ENCODE assay signal across 12 cellular contexts in the genomic region with DNA sequence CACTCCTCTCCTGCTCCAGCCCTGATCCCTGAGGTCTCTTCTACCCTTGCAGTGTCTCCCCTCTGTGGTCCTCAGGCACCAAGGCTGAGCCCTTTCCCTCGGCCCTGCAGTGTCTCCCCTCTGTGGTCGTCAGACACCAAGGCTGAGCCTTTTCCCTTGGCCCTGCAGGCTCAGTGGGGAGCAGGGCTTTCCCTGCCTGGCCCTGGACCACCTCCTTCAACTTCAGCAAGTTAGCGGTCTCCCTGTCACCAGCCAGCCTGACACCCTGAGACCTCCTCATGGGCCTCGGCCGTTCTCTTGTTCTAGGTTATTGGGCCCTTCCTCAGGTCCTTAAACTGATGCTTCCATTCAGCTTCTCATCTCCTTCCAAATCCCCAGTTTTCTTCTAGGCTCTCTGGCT. TPM values are rescaled to one million over a fixed set of nuclear protein-coding genes. Genes with fewer than 3 reads are reported as not detected.
DNase-seq lines count a peak whose midpoint lies in the region; ATAC-seq, FAIRE-seq and TF ChIP-seq lines count a peak whose summit lies in the region.
"Had no signal": no experiment of that assay in that cellular context is flagged by ENCODE, and none has a peak within 500 bp of the region (broad histone marks: within the 10 kb centered on the region; RNA-seq: fewer than 3 reads in every experiment).

No MANE protein-coding gene starts in this region.

- FAIRE-seq in frontal cortex (lab: Jason Lieb, UNC): no peak

- peak overlapping the region; percentile 6 for H3K27ac ChIP-seq in CD8-positive, alpha-beta memory T cell (ENCODE audit: low read depth, low read length)
- H3K27ac ChIP-seq in MM.1S (ENCODE audit: low read length) (peak overlapping the region; percentile 57; the same call in 1 of the 2 replicates), neutrophil (peak overlapping the region; percentile 92)
- H3K27ac ChIP-seq: epithelial cell of prostate had no signal

- peaks cover 0 to 36% (median 12%) of the 10 kb centered on the region in 3 donors for H3K36me3 Mint-ChIP-seq in CD8-positive, alpha-beta memory T cell
- H3K36me3 Mint-ChIP-seq in central memory CD8-positive, alpha-beta T cell (ENCODE audit: insufficient read depth): peaks cover 13% of the 10 kb centered on the region

- no peaks in the 10 kb centered on the region for H3K9me3 Mint-ChIP-seq in CD8-positive, alpha-beta memory T cell
- no peaks in the 10 kb centered on the region for H3K9me3 Mint-ChIP-seq in central memory CD8-positive, alpha-beta T cell

- no peak overlapping the region for H2AFZ ChIP-seq in MM.1S (ENCODE audit: low read length)

- H3K4me3 Mint-ChIP-seq in CD8-positive, alpha-beta memory T cell: peak overlapping the region; percentile 7 to 86 (median 41)
- peak overlapping the region; percentile 66 for H3K4me3 Mint-ChIP-seq in central memory CD8-positive, alpha-beta T cell

- peak overlapping the region; percentile 29; the same call in 1 of the 2 replicates for H3K9ac ChIP-seq in MM.1S (ENCODE audit: low read length)

- TF ChIP-seq CTCF in MM.1S (IDR thresholded peaks at IDR 0.05; ENCODE audit: low read length) (no peak), neutrophil (IDR thresholded peaks at IDR 0.05) (no peak)

- no peak for ATAC-seq in central memory CD8-positive, alpha-beta T cell (replicated peaks; ENCODE audit: extremely low read depth, poor library complexity, severe bottlenecking)
- ATAC-seq in GM21529 (IDR thresholded peaks at IDR 0.05; ENCODE audit: unreplicated experiment): no peak
- no peak for ATAC-seq in HG03469 (IDR thresholded peaks at IDR 0.05; ENCODE audit: unreplicated experiment)
- ATAC-seq: SK-N-SH treated with all-trans-retinoic acid at 6 μM for 48 hours had no signal

- H3K27me3 ChIP-seq in CD8-positive, alpha-beta memory T cell (ENCODE audit: insufficient read depth, low read length, poor library complexity, severe bottlenecking): no peaks in the 10 kb centered on the region
- H3K27me3 ChIP-seq in MM.1S (replicated peaks; ENCODE audit: insufficient read depth, low read length): no peaks in the 10 kb centered on the region
- H3K27me3 ChIP-seq in neutrophil: no peaks in the 10 kb centered on the region

- no peaks in the 10 kb centered on the region for H3K27me3 Mint-ChIP-seq in CD8-positive, alpha-beta memory T cell
- H3K27me3 Mint-ChIP-seq in central memory CD8-positive, alpha-beta T cell: no peaks in the 10 kb centered on the region

- peaks cover 26% of the 10 kb centered on the region for H3F3A ChIP-seq in MM.1S (ENCODE audit: insufficient read depth, low read length)

- POLR2A ChIA-PET in CD8-positive, alpha-beta memory T cell (lab: Charles Lee): no interaction called here

- peak in 1 of 5 donors; percentile 29 for DNase-seq in CD8-positive, alpha-beta memory T cell
- DNase-seq in MM.1S: no peak
- DNase-seq in central memory CD8-positive, alpha-beta T cell (ENCODE audit: low spot score in 2 of 2): no peak
- DNase-seq in frontal cortex (ENCODE audit: low spot score in 2 of 2): no peak
- DNase-seq: left cardiac atrium, retina had no signal

- H3K4me3 ChIP-seq in CD8-positive, alpha-beta memory T cell (ENCODE audit: low read length): no peak overlapping the region
- H3K4me3 ChIP-seq in MM.1S (ENCODE audit: low read length): no peak overlapping the region
- no peak overlapping the region for H3K4me3 ChIP-seq in neutrophil (ENCODE audit: low read depth in 1 of 2, low read length in 1 of 2)

- no peaks in the 10 kb centered on the region for H3K36me3 ChIP-seq in CD8-positive, alpha-beta memory T cell (ENCODE audit: insufficient read depth, low read length)
- H3K36me3 ChIP-seq in MM.1S (replicated peaks; ENCODE audit: insufficient read depth, low read length) (peaks cover 13% of the 10 kb centered on the region; the same call in 1 of the 2 replicates), neutrophil (no peaks in the 10 kb centered on the region)

- peak overlapping the region; percentile 66 for H3K4me2 ChIP-seq in MM.1S (ENCODE audit: low read depth, low read length)

- CTCF ChIA-PET in CD8-positive, alpha-beta memory T cell (lab: Charles Lee): interaction anchor here (1.2 to 1.9 kb wide), 2 partner anchors 12 to 34 kb away, joined by 4 to 5 read pairs; no protein-coding TSS in a partner anchor

- H3K27ac Mint-ChIP-seq in CD8-positive, alpha-beta memory T cell: peak overlapping the region; percentile 48 to 97 (median 91)
- peak overlapping the region; percentile 91 for H3K27ac Mint-ChIP-seq in central memory CD8-positive, alpha-beta T cell (ENCODE audit: low read depth)

- peaks cover 61% of the 10 kb centered on the region for H3K4me1 ChIP-seq in CD8-positive, alpha-beta memory T cell (ENCODE audit: insufficient read depth, low read length)
- peaks cover 28% of the 10 kb centered on the region for H3K4me1 ChIP-seq in MM.1S (ENCODE audit: low read length)
- peaks cover 65 to 85% of the 10 kb centered on the region in 2 experiments for H3K4me1 ChIP-seq in neutrophil (ENCODE audit: control insufficient read depth in 1 of 2, insufficient read depth in 1 of 2, low read depth in 1 of 2, low read length in 1 of 2)

- H3K9me2 ChIP-seq in MM.1S (replicated peaks; ENCODE audit: insufficient read depth, low read length): no peaks in the 10 kb centered on the region

- H3K4me1 Mint-ChIP-seq in CD8-positive, alpha-beta memory T cell: peaks cover 73 to 88% (median 85%) of the 10 kb centered on the region in 3 donors
- peaks cover 77% of the 10 kb centered on the region for H3K4me1 Mint-ChIP-seq in central memory CD8-positive, alpha-beta T cell

- no peaks in the 10 kb centered on the region for H3K9me3 ChIP-seq in CD8-positive, alpha-beta memory T cell (ENCODE audit: low read length)
- H3K9me3 ChIP-seq in MM.1S (replicated peaks; ENCODE audit: insufficient read depth, low read length): no peaks in the 10 kb centered on the region
- no peaks in the 10 kb centered on the region for H3K9me3 ChIP-seq in neutrophil
- H3K9me3 ChIP-seq: heart left ventricle had no signal

- peaks cover 44% of the 10 kb centered on the region for H4K20me1 ChIP-seq in MM.1S (ENCODE audit: insufficient read depth, low read length)

- H3K79me2 ChIP-seq in MM.1S (ENCODE audit: low read length): peaks cover 92% of the 10 kb centered on the region

RNA-seq across cellular contexts. Expression of a gene that starts 4.3 kb away (rescaled TPM):
- 10 to 100 TPM; 15.6 to 17.0 TPM for total RNA-seq in CD8-positive, alpha-beta memory T cell
- 3.5 TPM for polyA plus RNA-seq in CD8-positive, alpha-beta memory T cell
- total RNA-seq in frontal cortex: 0.82 TPM

Comparison
In these comparisons a context has a peak if more than half of its experiments do, and no peak if none do; other contexts are left out.
1. H3K27ac ChIP-seq: peak in every context shown above with its lines; median percentile 92 in neutrophil; 57 in MM.1S; 6 in CD8-positive, alpha-beta memory T cell.